ENCODE assay signal across 20 cellular contexts in the genomic region with DNA sequence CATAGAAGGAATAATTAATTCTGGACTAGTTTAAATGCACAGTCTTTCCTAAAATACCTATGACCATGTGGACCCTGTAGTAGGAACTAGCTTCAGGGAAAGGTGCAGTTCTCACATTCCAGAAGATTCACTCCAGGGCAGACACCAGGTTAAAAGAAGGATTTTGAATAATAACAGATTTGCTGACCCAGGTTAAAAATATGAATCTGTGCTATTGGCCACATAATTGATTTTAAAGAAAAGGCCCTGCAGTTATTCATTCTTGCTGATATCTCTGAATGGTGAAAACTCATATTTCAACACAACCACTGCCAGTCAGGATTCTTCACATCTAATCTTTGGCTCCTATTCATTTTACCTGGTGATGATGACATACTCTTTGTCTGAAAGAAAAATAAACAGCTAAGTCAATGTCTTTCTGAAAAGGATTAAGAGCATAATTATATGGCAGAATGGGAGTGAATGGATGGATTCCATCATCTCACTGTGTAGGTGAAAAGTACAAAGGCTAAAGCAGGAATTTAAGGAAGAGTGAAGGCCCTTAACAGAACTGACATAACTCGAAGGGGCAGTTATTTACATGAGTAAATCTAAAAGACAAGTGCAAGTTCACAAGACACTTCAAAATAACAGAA.
A peak's percentile ranks its signal among the peaks of the same experiment; 100 is the strongest.
DNase-seq lines count a peak whose midpoint lies in the region; ATAC-seq and TF ChIP-seq lines count a peak whose summit lies in the region.
"Had no signal": no experiment of that assay in that cellular context is flagged by ENCODE, and none has a peak within 500 bp of the region (broad histone marks: within the 10 kb centered on the region; RNA-seq: fewer than 3 reads in every experiment).

No MANE protein-coding gene starts in this region.

- no peaks in the 10 kb centered on the region for H3K36me3 ChIP-seq in breast epithelium
- H3K36me3 ChIP-seq: MG63 had no signal

- no peaks in the 10 kb centered on the region for H3K9me3 Mint-ChIP-seq in MCF 10A (ENCODE audit: unreplicated experiment)
- H3K9me3 Mint-ChIP-seq in natural killer cell treated with Interleukin-12 subunit alpha and Interleukin-12 subunit beta and Interleukin-15 and Interleukin-18, amount 100 ng/mL, for 72 hours: peaks cover 16% of the 10 kb centered on the region
- H3K9me3 Mint-ChIP-seq: HFFc6 had no signal

- no peaks in the 10 kb centered on the region for H3K9me3 ChIP-seq in breast epithelium
- H3K9me3 ChIP-seq: MG63 had no signal

- peaks cover 29% of the 10 kb centered on the region for H3K4me1 Mint-ChIP-seq in MCF 10A (ENCODE audit: insufficient read depth, unreplicated experiment)
- no peaks in the 10 kb centered on the region for H3K4me1 Mint-ChIP-seq in natural killer cell treated with Interleukin-12 subunit alpha and Interleukin-12 subunit beta and Interleukin-15 and Interleukin-18, amount 100 ng/mL, for 72 hours (ENCODE audit: low read depth in 2 of 2)

- POLR2A ChIA-PET in MCF 10A (lab: Yijun Ruan, JAX): interaction anchor here (0.9 to 2.4 kb wide), 3 partner anchors 37 to 378 kb away, joined by 3 to 9 read pairs (median 4); no protein-coding TSS in a partner anchor

- no TSS peak for BruUV-seq in MCF 10A (replicated peaks; lab: Mats Ljungman, UMichigan)

- H3K27ac Mint-ChIP-seq in MCF 10A (ENCODE audit: low read depth, unreplicated experiment): peak overlapping the region; percentile 60
- no peak overlapping the region for H3K27ac Mint-ChIP-seq in natural killer cell treated with Interleukin-12 subunit alpha and Interleukin-12 subunit beta and Interleukin-15 and Interleukin-18, amount 100 ng/mL, for 72 hours
- H3K27ac Mint-ChIP-seq: CD8-positive, alpha-beta T cell had no signal

- H3K4me3 ChIP-seq in breast epithelium (no peak overlapping the region), epithelial cell of esophagus (ENCODE audit: low read length) (no peak overlapping the region)
- H3K4me3 ChIP-seq: MG63 had no signal

- DNase-seq in MCF 10A (ENCODE audit: unreplicated experiment) (peak; percentile 33), breast epithelium (ENCODE audit: low spot score in 2 of 2) (no peak), NCI-H69 (lab: John Stamatoyannopoulos, UW) (peak; percentile 53), epithelial cell of esophagus (ENCODE audit: low read depth) (peak; percentile 57), hippocampal formation (lab: John Stamatoyannopoulos, UW) (no peak)
- DNase-seq in activated CD4-positive, alpha-beta T cell treated with anti-CD3 and anti-CD28 coated beads for 48 hours: no peak
- no peak for DNase-seq in natural killer cell treated with Interleukin-12 subunit alpha and Interleukin-12 subunit beta and Interleukin-15 and Interleukin-18, amount 100 ng/mL, for 72 hours (ENCODE audit: low spot score)
- DNase-seq: AML-193; C1 segment of cervical spinal cord; CD8-positive, alpha-beta T cell; DMS153; H7; HFFc6; Kasumi-1; MG63; NCI-H1417 treated with DMSO at 0.1 percent for 48 hours; NCI-H1930; NCI-H2171; NCI-H510A treated with DMSO at 0.1 percent for 48 hours; SHP77 had no signal

- H3K27me3 Mint-ChIP-seq in MCF 10A (ENCODE audit: insufficient read depth, unreplicated experiment): no peaks in the 10 kb centered on the region
- no peaks in the 10 kb centered on the region for H3K27me3 Mint-ChIP-seq in natural killer cell treated with Interleukin-12 subunit alpha and Interleukin-12 subunit beta and Interleukin-15 and Interleukin-18, amount 100 ng/mL, for 72 hours

- H3K4me1 ChIP-seq in breast epithelium: no peaks in the 10 kb centered on the region

- no peak for TF ChIP-seq POLR2A in breast epithelium (IDR thresholded peaks at IDR 0.05)

- CTCF ChIA-PET in MCF 10A (lab: Yijun Ruan, JAX): interaction anchor here (0.6 to 2.2 kb wide), 2 partner anchors 63 to 435 kb away, joined by 3 to 8 read pairs; no protein-coding TSS in a partner anchor

- no peak for TF ChIP-seq CTCF in MCF 10A (IDR thresholded peaks at IDR 0.05; ENCODE audit: unreplicated experiment)
- no peak for TF ChIP-seq CTCF in breast epithelium (IDR thresholded peaks at IDR 0.05)
- TF ChIP-seq CTCF in epithelial cell of esophagus (IDR thresholded peaks at IDR 0.05; ENCODE audit: insufficient read depth, low read depth, low read length, missing control alignments): no peak

- no peak overlapping the region for H3K4me3 Mint-ChIP-seq in MCF 10A (ENCODE audit: unreplicated experiment)
- no peak overlapping the region for H3K4me3 Mint-ChIP-seq in natural killer cell treated with Interleukin-12 subunit alpha and Interleukin-12 subunit beta and Interleukin-15 and Interleukin-18, amount 100 ng/mL, for 72 hours
- H3K4me3 Mint-ChIP-seq: CD8-positive, alpha-beta T cell; HFFc6 had no signal

- H3K36me3 Mint-ChIP-seq in MCF 10A (ENCODE audit: insufficient read depth, unreplicated experiment): no peaks in the 10 kb centered on the region
- no peaks in the 10 kb centered on the region for H3K36me3 Mint-ChIP-seq in natural killer cell treated with Interleukin-12 subunit alpha and Interleukin-12 subunit beta and Interleukin-15 and Interleukin-18, amount 100 ng/mL, for 72 hours
- H3K36me3 Mint-ChIP-seq: CD8-positive, alpha-beta T cell had no signal

- intact Hi-C loops in MCF 10A (cut with micrococcal nuclease): no loop called here
- intact Hi-C loops in breast epithelium (cut with DNase I; ENCODE audit: low total_unique reads): no loop called here

- H3K27me3 ChIP-seq in breast epithelium: no peaks in the 10 kb centered on the region
- H3K27me3 ChIP-seq: MG63 had no signal

- H3K27ac ChIP-seq in breast epithelium: no peak overlapping the region

- ATAC-seq in natural killer cell treated with Interleukin-12 subunit alpha and Interleukin-12 subunit beta and Interleukin-15 and Interleukin-18, amount 100 ng/mL, for 72 hours: no peak
- ATAC-seq: CD8-positive, alpha-beta T cell had no signal

Comparison
In these comparisons a context has a peak if more than half of its experiments do, and no peak if none do; other contexts are left out.
1. DNase-seq: peak in MCF 10A (single experiment), NCI-H69 (single experiment) and epithelial cell of esophagus (single experiment); none in breast epithelium (0 of 2), hippocampal formation (0 of 2), activated CD4-positive, alpha-beta T cell treated with anti-CD3 and anti-CD28 coated beads for 48 hours (single experiment) and natural killer cell treated with Interleukin-12 subunit alpha and Interleukin-12 subunit beta and Interleukin-15 and Interleukin-18, amount 100 ng/mL, for 72 hours (single experiment).